ENCODE assay signal across 23 cellular contexts in the genomic region with DNA sequence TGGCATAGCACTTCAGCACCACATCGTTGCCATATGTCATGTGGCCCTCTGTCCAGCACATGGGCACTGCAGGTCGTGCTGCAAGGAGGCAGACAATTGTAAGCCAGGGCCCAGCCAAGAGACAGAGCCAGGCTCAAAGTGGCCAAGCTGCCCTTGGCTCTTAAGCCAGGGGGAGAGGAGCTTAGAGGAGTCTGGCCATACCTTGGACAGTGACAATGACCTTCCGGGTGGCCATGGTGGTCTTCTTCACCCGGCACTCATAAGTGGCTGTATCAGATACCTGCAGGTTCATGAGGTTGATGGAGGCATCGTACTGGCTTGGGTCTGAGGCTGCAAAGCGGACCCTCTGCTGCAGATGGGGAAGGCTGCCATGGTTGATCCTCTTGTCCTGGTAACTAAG. TPM values are rescaled to one million over a fixed set of nuclear protein-coding genes. Genes with fewer than 3 reads are reported as not detected.
"Had no signal": no experiment of that assay in that cellular context is flagged by ENCODE, and none has a peak within 500 bp of the region (broad histone marks: within the 10 kb centered on the region; RNA-seq: fewer than 3 reads in every experiment).

No MANE protein-coding gene starts in this region.

- H3K36me3 ChIP-seq: SJSA1 had no signal

- H3K4me3 Mint-ChIP-seq: IgD-negative memory B cell had no signal

- H3K27ac Mint-ChIP-seq: IgD-negative memory B cell had no signal

- DNase-seq: KBM-7, MV-4-11, NCI-H1048, NCI-H1105, NCI-H1417, NCI-H1436 treated with DMSO at 0.1 percent for 48 hours, NCI-H1694, NCI-H187 treated with DMSO at 0.1 percent for 48 hours, NCI-H2029 treated with DMSO at 0.1 percent for 48 hours, NCI-H2227 treated with DMSO at 0.1 percent for 48 hours, NCI-H524 treated with DMSO at 0.1 percent for 48 hours, NCI-H69, NCI-H774, Right ventricle myocardium superior, RPMI8226, SIG-M5 had no signal

- H3K27ac ChIP-seq: HL-60, SJSA1, SK-N-MC had no signal

- H3K4me3 ChIP-seq: SJSA1, SK-N-MC had no signal

- H3K36me3 Mint-ChIP-seq: IgD-negative memory B cell had no signal

- H3K9me3 ChIP-seq: SJSA1 had no signal

- H3K27me3 ChIP-seq: SJSA1 had no signal

- H3K9me3 Mint-ChIP-seq: IgD-negative memory B cell had no signal

RNA-seq across cellular contexts. Expression of gene VSIG8, which starts 4.6 kb away (rescaled TPM):
- total RNA-seq: LHCN-M2, MCF 10A, Right ventricle myocardium superior, SJSA1 had no signal
- polyA plus RNA-seq: IgD-negative memory B cell had no signal

RNA-seq across cellular contexts. Expression of gene SLAMF8, which starts 31.2 kb away (rescaled TPM):
- total RNA-seq: LHCN-M2, MCF 10A, NCI-H460, SJSA1 had no signal
- polyA plus RNA-seq: IgD-negative memory B cell had no signal

RNA-seq across cellular contexts. Expression of gene FCRL6, which starts 55.7 kb away (rescaled TPM):
- total RNA-seq: LHCN-M2, MCF 10A, NCI-H460, SJSA1 had no signal
